ENCODE assay signal across 29 cellular contexts in genomic region chr19:49787746-49788145, GRCh38. TPM values are rescaled to one million over a fixed set of nuclear protein-coding genes. Genes with fewer than 3 reads are reported as not detected.
"Had no signal": no experiment of that assay in that cellular context is flagged by ENCODE, and none has a peak within 500 bp of the region (broad histone marks: within the 10 kb centered on the region; RNA-seq: fewer than 3 reads in every experiment).

No MANE protein-coding gene starts in this region.

- H3K4me1 ChIP-seq: neural progenitor cell, right lobe of liver, upper lobe of right lung had no signal

- DNase-seq: hypothalamus; immature natural killer cell; kidney; left ventricle myocardium inferior; mesendoderm; naive B cell; natural killer cell; nephron progenitor cell; occipital lobe; right lobe of liver; stimulated activated CD4-positive, alpha-beta T cell treated with anti-CD3 and anti-CD28 coated beads, Interleukin-1b, Interleukin-23, amount 100 ng/mL, for 48 hours; stimulated activated CD4-positive, alpha-beta T cell treated with anti-CD3 and anti-CD28 coated beads, Interleukin-2, amount 100 ng/mL, for 48 hours; stimulated activated CD4-positive, alpha-beta T cell treated with anti-CD3 and anti-CD28 coated beads, Interleukin-4, amount 100 ng/mL, for 4 hours; stimulated activated CD8-positive, alpha-beta memory T cell treated with anti-CD3 and anti-CD28 coated beads, Interleukin-4, amount 100 ng/mL, for 48 hours; stimulated activated naive B cell treated with anti-CD40 and anti-IgM and Interleukin-4, amounts not matched to agents 10 μg/mL and 1 μg/mL and 100 μg/mL, for 72 hours; stimulated activated naive CD8-positive, alpha-beta T cell treated with anti-CD3 and anti-CD28 coated beads, Interleukin-15, Interleukin-2, amounts not matched to agents 100 U/mL and 50 U/mL, for 24 hours; stomach; upper lobe of right lung had no signal

- H3K27ac Mint-ChIP-seq: mesothelial cell of epicardium; progenitor cell of endocrine pancreas; stimulated activated naive B cell treated with anti-CD40 and anti-IgM and Interleukin-4, amounts not matched to agents 10 μg/mL and 1 μg/mL and 100 μg/mL, for 72 hours had no signal

- H3K9me3 ChIP-seq: left ventricle myocardium inferior, neutrophil, ovary, right atrium auricular region, right lobe of liver, stomach, tibial nerve, upper lobe of right lung had no signal

- H3K4me3 Mint-ChIP-seq: mesothelial cell of epicardium; naive B cell; natural killer cell; nephron progenitor cell; neural progenitor cell; stimulated activated naive B cell treated with anti-CD40 and anti-IgM and Interleukin-4, amounts not matched to agents 10 μg/mL and 1 μg/mL and 100 μg/mL, for 72 hours had no signal

- H3K27me3 Mint-ChIP-seq: naive B cell; progenitor cell of endocrine pancreas; stimulated activated naive B cell treated with anti-CD40 and anti-IgM and Interleukin-4, amounts not matched to agents 10 μg/mL and 1 μg/mL and 100 μg/mL, for 72 hours had no signal

- H3K27me3 ChIP-seq: neural progenitor cell, neutrophil, ovary, right atrium auricular region, right lobe of liver, stomach, tibial nerve, upper lobe of right lung had no signal

- H3K36me3 ChIP-seq: neural progenitor cell, ovary had no signal

- ATAC-seq: natural killer cell; right lobe of liver; stimulated activated naive B cell treated with anti-CD40 and anti-IgM and Interleukin-4, amounts not matched to agents 10 μg/mL and 1 μg/mL and 100 μg/mL, for 72 hours; stimulated activated naive CD8-positive, alpha-beta T cell treated with anti-CD3 and anti-CD28 coated beads, Interleukin-15, Interleukin-2, amounts not matched to agents 100 U/mL and 50 U/mL, for 24 hours; upper lobe of right lung had no signal

- H3K27ac ChIP-seq: left ventricle myocardium inferior, neural progenitor cell, neutrophil, ovary, right lobe of liver, stomach, upper lobe of right lung had no signal

- H3K9me3 Mint-ChIP-seq: immature natural killer cell; mesothelial cell of epicardium; naive B cell; natural killer cell; neural progenitor cell; stimulated activated naive B cell treated with anti-CD40 and anti-IgM and Interleukin-4, amounts not matched to agents 10 μg/mL and 1 μg/mL and 100 μg/mL, for 72 hours had no signal

- H3K4me3 ChIP-seq: left ventricle myocardium inferior, lung, neural progenitor cell, ovary, right atrium auricular region, right lobe of liver, smooth muscle cell, stomach, tibial nerve, upper lobe of right lung had no signal

RNA-seq across cellular contexts. Expression of gene TSKS, which starts 24.6 kb away (rescaled TPM):
- total RNA-seq: mesothelial cell of epicardium, progenitor cell of endocrine pancreas, pulmonary artery endothelial cell, renal cortical epithelial cell, right lobe of liver, smooth muscle cell, stomach had no signal
